In genomic region chr2:239008004-239008403, GRCh38 we compare ENCODE assay signal across 1 cellular context.
TF ChIP-seq lines count a peak whose summit lies in the region.

No MANE protein-coding gene starts in this region.

TF ChIP-seq in HepG2, 621 proteins besides CTCF, POLR2A, EP300 and RAD21 (continued from another document):
- no peak for TF ChIP-seq ZNF318 (CRISPR knock-in tag; IDR thresholded peaks at IDR 0.05)
- no peak for TF ChIP-seq CREM (IDR thresholded peaks at IDR 0.05)
- TF ChIP-seq CREM (CRISPR knock-in tag; IDR thresholded peaks at IDR 0.05) = no peak
- TF ChIP-seq RXRA (CRISPR knock-in tag; IDR thresholded peaks at IDR 0.05) = no peak
- TF ChIP-seq ZNF383 (CRISPR knock-in tag; IDR thresholded peaks at IDR 0.05; ENCODE audit: borderline replicate concordance) = no peak
- TF ChIP-seq ZNF678 (CRISPR knock-in tag; IDR thresholded peaks at IDR 0.05) = no peak
- TF ChIP-seq SOX6 (IDR thresholded peaks at IDR 0.05) = no peak
- no peak for TF ChIP-seq SOX6 (CRISPR knock-in tag; IDR thresholded peaks at IDR 0.05)
- no peak for TF ChIP-seq MYNN (CRISPR knock-in tag; IDR thresholded peaks at IDR 0.05; ENCODE audit: low read depth)
- TF ChIP-seq, protein P1, sequence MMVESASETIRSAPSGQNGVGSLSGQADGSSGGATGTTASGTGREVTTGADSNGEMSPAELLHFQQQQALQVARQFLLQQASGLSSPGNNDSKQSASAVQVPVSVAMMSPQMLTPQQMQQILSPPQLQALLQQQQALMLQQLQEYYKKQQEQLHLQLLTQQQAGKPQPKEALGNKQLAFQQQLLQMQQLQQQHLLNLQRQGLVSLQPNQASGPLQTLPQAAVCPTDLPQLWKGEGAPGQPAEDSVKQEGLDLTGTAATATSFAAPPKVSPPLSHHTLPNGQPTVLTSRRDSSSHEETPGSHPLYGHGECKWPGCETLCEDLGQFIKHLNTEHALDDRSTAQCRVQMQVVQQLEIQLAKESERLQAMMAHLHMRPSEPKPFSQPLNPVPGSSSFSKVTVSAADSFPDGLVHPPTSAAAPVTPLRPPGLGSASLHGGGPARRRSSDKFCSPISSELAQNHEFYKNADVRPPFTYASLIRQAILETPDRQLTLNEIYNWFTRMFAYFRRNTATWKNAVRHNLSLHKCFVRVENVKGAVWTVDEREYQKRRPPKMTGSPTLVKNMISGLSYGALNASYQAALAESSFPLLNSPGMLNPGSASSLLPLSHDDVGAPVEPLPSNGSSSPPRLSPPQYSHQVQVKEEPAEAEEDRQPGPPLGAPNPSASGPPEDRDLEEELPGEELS (CRISPR knock-in tag; IDR thresholded peaks at IDR 0.05) = no peak
- TF ChIP-seq ZNF329 (CRISPR knock-in tag; IDR thresholded peaks at IDR 0.05; ENCODE audit: low read depth) = no peak
- no peak for TF ChIP-seq ZNF354B (CRISPR knock-in tag; IDR thresholded peaks at IDR 0.05)
- no peak for TF ChIP-seq ZNF468 (CRISPR knock-in tag; IDR thresholded peaks at IDR 0.05)
